Comparison of ENCODE assay signal across 8 cellular contexts in genomic region chr1:161185732-161186311, GRCh38. TPM values are rescaled to one million over a fixed set of nuclear protein-coding genes. Genes with fewer than 3 reads are reported as not detected.
DNase-seq lines count a peak whose midpoint lies in the region; ATAC-seq and TF ChIP-seq lines count a peak whose summit lies in the region.

No MANE protein-coding gene starts in this region.

- CTCF ChIA-PET in T-cell (lab: Charles Lee) (interaction anchor here (0.6 to 2.3 kb wide), 7 partner anchors 15 to 120 kb away, joined by 3 to 19 read pairs (median 4); partner anchors contain the start of gene TOMM40L (in 1 of the 2)), Caco-2 (lab: Charles Lee) (interaction anchor here (0.7 to 1.0 kb wide), 2 partner anchors 16 to 40 kb away, joined by 3 read pairs; partner anchors contain the start of genes NDUFS2 and TOMM40L)

- BruUV-seq in Caco-2 (replicated peaks; lab: Mats Ljungman, UMichigan): no TSS peak

- ATAC-seq in GM18873 (IDR thresholded peaks at IDR 0.05; ENCODE audit: low FRiP score, unreplicated experiment): peak; percentile 8
- peak; percentile 27 for ATAC-seq in HG02938 (IDR thresholded peaks at IDR 0.05; ENCODE audit: unreplicated experiment)
- ATAC-seq in T-cell (replicated peaks in 1 of 4): peak; percentile 2 to 4 (median 3)

- no peaks in the 10 kb centered on the region for H3K36me3 ChIP-seq in Caco-2 (ENCODE audit: control insufficient read depth, insufficient read depth, low read length)

- H3K9me3 ChIP-seq in Caco-2: no peaks in the 10 kb centered on the region

- H3K9me3 Mint-ChIP-seq in T-cell (no peaks in the 10 kb centered on the region), Caco-2 (ENCODE audit: unreplicated experiment) (no peaks in the 10 kb centered on the region)

- DNase-seq in T-cell (peak in 1 of 34 experiments; percentile 30), superior temporal gyrus (ENCODE audit: extremely low spot score) (no peak), Caco-2 (no peak), NCI-H1105 (lab: John Stamatoyannopoulos, UW) (no peak), NCI-H2029 (lab: John Stamatoyannopoulos, UW) (no peak)

- no peaks in the 10 kb centered on the region for H3K27me3 ChIP-seq in layer of hippocampus (ENCODE audit: control insufficient read depth, insufficient read depth, low read length)
- no peaks in the 10 kb centered on the region for H3K27me3 ChIP-seq in Caco-2 (replicated peaks; ENCODE audit: control insufficient read depth, insufficient read depth, low read length)

- H3K36me3 Mint-ChIP-seq in T-cell (peaks cover 5% of the 10 kb centered on the region), Caco-2 (ENCODE audit: insufficient read depth, unreplicated experiment) (no peaks in the 10 kb centered on the region)

- no peak for TF ChIP-seq CTCF in Caco-2 (IDR thresholded peaks at IDR 0.05; ENCODE audit: insufficient read depth in 1 of 2, low read depth in 1 of 2, low read length in 1 of 2, severe bottlenecking in 1 of 2, unreplicated experiment in 1 of 2)

- H3K4me1 Mint-ChIP-seq in T-cell (peaks cover 78 to 81% (median 80%) of the 10 kb centered on the region in 3 donors), Caco-2 (ENCODE audit: low read depth, unreplicated experiment) (peaks cover 6% of the 10 kb centered on the region)

- H3K4me3 ChIP-seq in Caco-2 (ENCODE audit: low read depth, low read length): no peak overlapping the region

- no peaks in the 10 kb centered on the region for H3K4me1 ChIP-seq in Caco-2

- POLR2A ChIA-PET in T-cell (lab: Charles Lee) (interaction anchor here (0.5 to 1.3 kb wide), 3 partner anchors 19 to 86 kb away, joined by 3 to 13 read pairs (median 5); partner anchors contain the start of genes PPOX (in 1 of the 2) and UFC1 (in 1 of the 2)), Caco-2 (lab: Charles Lee) (interaction anchor here (0.6 kb wide), 1 partner anchor 9 kb away, joined by 8 read pairs; no protein-coding TSS in a partner anchor)

- no peaks in the 10 kb centered on the region for H3K27me3 Mint-ChIP-seq in T-cell
- H3K27me3 Mint-ChIP-seq in Caco-2 (ENCODE audit: insufficient read depth, unreplicated experiment): no peaks in the 10 kb centered on the region

- H3K4me3 Mint-ChIP-seq in T-cell: peak overlapping the region; percentile 76 to 78 (median 76)
- no peak overlapping the region for H3K4me3 Mint-ChIP-seq in Caco-2 (ENCODE audit: unreplicated experiment)

- intact Hi-C loops in Caco-2 (cut with micrococcal nuclease; ENCODE audit: unreplicated experiment): no loop called here

- H3K27ac ChIP-seq in layer of hippocampus (ENCODE audit: low read depth, low read length): peak overlapping the region; percentile 44

- peak overlapping the region; percentile 95 for H3K27ac Mint-ChIP-seq in T-cell
- no peak overlapping the region for H3K27ac Mint-ChIP-seq in Caco-2 (ENCODE audit: unreplicated experiment)

RNA-seq across cellular contexts. Expression of gene B4GALT3, which starts 8.5 kb away (rescaled TPM):
- total RNA-seq in T-cell (10 to 100 TPM; 48.4 to 77.8 (median 69.3) TPM), Caco-2 (2022) (39.6 and 48.1 TPM in 2 replicates)

RNA-seq across cellular contexts. Expression of gene ADAMTS4, which starts 13.0 kb away (rescaled TPM):
- total RNA-seq in T-cell (1 to 10 TPM in 4 of 5 donors, under 1 TPM in 1; 0.86 to 1.8 (median 1.4) TPM), Caco-2 (2022) (0.23 and 0.32 TPM in 2 replicates)

RNA-seq across cellular contexts. Expression of gene NDUFS2, which starts 16.3 kb away (rescaled TPM):
- total RNA-seq in T-cell: 10 to 100 TPM; 57.3 to 92.2 (median 88.2) TPM
- total RNA-seq in Caco-2 (2022): 110 and 115 TPM in 2 replicates

RNA-seq across cellular contexts. Expression of gene PPOX, which starts 19.6 kb away (rescaled TPM):
- total RNA-seq in T-cell: 10 to 100 TPM; 38.3 to 85.4 (median 69.2) TPM
- 25.0 and 25.4 TPM in 2 replicates for total RNA-seq in Caco-2 (2022)

RNA-seq across cellular contexts. Expression of gene USP21, which starts 26.5 kb away (rescaled TPM):
- total RNA-seq in T-cell: 10 to 100 TPM; 37.4 to 69.0 (median 59.5) TPM
- 38.2 and 39.8 TPM in 2 replicates for total RNA-seq in Caco-2 (2022)
